Comparison of ENCODE assay signal across 15 cellular contexts in genomic region chr3:33848624-33849347, GRCh38. TPM values are rescaled to one million over a fixed set of nuclear protein-coding genes. Genes with fewer than 3 reads are reported as not detected.
DNase-seq lines count a peak whose midpoint lies in the region; ATAC-seq and TF ChIP-seq lines count a peak whose summit lies in the region.
"Had no signal": no experiment of that assay in that cellular context is flagged by ENCODE, and none has a peak within 500 bp of the region (broad histone marks: within the 10 kb centered on the region; RNA-seq: fewer than 3 reads in every experiment).

No MANE protein-coding gene starts in this region.

- peak overlapping the region; percentile 18 for H3K27ac ChIP-seq in thymus (ENCODE audit: low read depth)
- H3K27ac ChIP-seq: heart left ventricle, prostate gland, VCaP had no signal

- H3K4me1 ChIP-seq in thymus (ENCODE audit: control insufficient read depth, insufficient read depth, low read length), result no peaks in the 10 kb centered on the region
- H3K4me1 ChIP-seq: prostate gland had no signal

- H3K36me3 Mint-ChIP-seq in WTC11 (peaks cover 17% of the 10 kb centered on the region), immature natural killer cell (peaks cover 8 to 28% (median 13%) of the 10 kb centered on the region in 3 donors)

- intact Hi-C loops in Right ventricle myocardium superior (cut with DNase I), result no loop called here
- intact Hi-C loops in Right ventricle myocardium inferior (cut with DNase I), result no loop called here

- POLR2A ChIA-PET in WTC11 (lab: Charles Lee) (no interaction called here), GM10248 (lab: Yijun Ruan, JAX) (no interaction called here)

- peak; percentile 34 for ATAC-seq in Right ventricle myocardium superior (ENCODE audit: poor library complexity)
- no peak for ATAC-seq in Right ventricle myocardium inferior
- ATAC-seq in WTC11, result peak; percentile 65
- ATAC-seq in GM21786 (IDR thresholded peaks at IDR 0.05; ENCODE audit: unreplicated experiment), result no peak
- ATAC-seq: heart left ventricle had no signal

- H3K4me3 ChIP-seq in thymus (ENCODE audit: low read length), result no peak overlapping the region
- H3K4me3 ChIP-seq: heart left ventricle, prostate gland had no signal

- peaks cover 12% of the 10 kb centered on the region for H3K36me3 ChIP-seq in thymus (ENCODE audit: control insufficient read depth, insufficient read depth)
- H3K36me3 ChIP-seq: prostate gland had no signal

- CTCF ChIA-PET in WTC11 (lab: Charles Lee) (interaction anchor here (0.9 kb wide), 1 partner anchor 412 kb away, joined by 3 read pairs; no protein-coding TSS in a partner anchor), GM10248 (lab: Yijun Ruan, JAX) (no interaction called here)

- TF ChIP-seq CTCF in WTC11 (IDR thresholded peaks at IDR 0.05), result no peak
- no peak for TF ChIP-seq CTCF in GM10248 (IDR thresholded peaks at IDR 0.05; ENCODE audit: control extremely low read depth, extremely low read depth, low read depth, missing control alignments)

- H3K9me3 ChIP-seq in thymus (ENCODE audit: control insufficient read depth), result no peaks in the 10 kb centered on the region
- H3K9me3 ChIP-seq: heart left ventricle, prostate gland, SK-N-SH had no signal

- H3K4me3 Mint-ChIP-seq in WTC11 (no peak overlapping the region), immature natural killer cell (peak overlapping the region; percentile 4 to 36 (median 19))

- H3K9me3 Mint-ChIP-seq in WTC11 (no peaks in the 10 kb centered on the region), immature natural killer cell (peaks cover 0 to 1% (median 0%) of the 10 kb centered on the region in 6 donors)

- H3K27me3 ChIP-seq in thymus (ENCODE audit: control insufficient read depth, insufficient read depth), result no peaks in the 10 kb centered on the region
- H3K27me3 ChIP-seq: heart left ventricle had no signal

- H3K4me1 Mint-ChIP-seq in WTC11 (peaks cover 37% of the 10 kb centered on the region), immature natural killer cell (peaks cover 30 to 56% of the 10 kb centered on the region in 2 donors)

- H3K27me3 Mint-ChIP-seq in WTC11 (ENCODE audit: low read depth) (no peaks in the 10 kb centered on the region), immature natural killer cell (ENCODE audit: low read depth in 3 of 3) (no peaks in the 10 kb centered on the region)

- peak overlapping the region; percentile 2; the same call in 1 of the 2 replicates for H3K27ac Mint-ChIP-seq in WTC11
- H3K27ac Mint-ChIP-seq in immature natural killer cell, result peak overlapping the region; percentile 56 to 89 (median 84)

- WGBS in thymus, result 65% methylated on average over 10 of the region's 10 CpGs

- no peak for DNase-seq in Right ventricle myocardium superior
- no peak for DNase-seq in Right ventricle myocardium inferior (ENCODE audit: missing footprints)
- no peak for DNase-seq in WTC11 (ENCODE audit: low spot score)
- DNase-seq in immature natural killer cell, result peak; percentile 3 to 27 (median 8)
- DNase-seq in GM10248 (ENCODE audit: extremely low spot score), result no peak
- no peak for DNase-seq in EL
- DNase-seq: AML-193, heart left ventricle, Karpas-422, OCI-M1, SK-N-SH had no signal

TF ChIP-seq in WTC11, 78 proteins besides CTCF, POLR2A, EP300 and RAD21 (continues in another document):
- TF ChIP-seq ZNF138 (CRISPR knock-in tag; conservative IDR thresholded peaks at IDR 0.05) (no peak), GTF2I (CRISPR knock-in tag; conservative IDR thresholded peaks at IDR 0.05) (no peak), SMAD4 (CRISPR knock-in tag; IDR thresholded peaks at IDR 0.05) (no peak), ZNF512 (CRISPR knock-in tag; IDR thresholded peaks at IDR 0.05; ENCODE audit: borderline replicate concordance) (no peak), HMGXB4 (CRISPR knock-in tag; IDR thresholded peaks at IDR 0.05) (no peak), ZNF232 (CRISPR knock-in tag; IDR thresholded peaks at IDR 0.05) (no peak), ZNF423 (CRISPR knock-in tag; IDR thresholded peaks at IDR 0.05) (no peak), E2F5 (CRISPR knock-in tag; IDR thresholded peaks at IDR 0.05) (no peak)
- TF ChIP-seq, protein P1, sequence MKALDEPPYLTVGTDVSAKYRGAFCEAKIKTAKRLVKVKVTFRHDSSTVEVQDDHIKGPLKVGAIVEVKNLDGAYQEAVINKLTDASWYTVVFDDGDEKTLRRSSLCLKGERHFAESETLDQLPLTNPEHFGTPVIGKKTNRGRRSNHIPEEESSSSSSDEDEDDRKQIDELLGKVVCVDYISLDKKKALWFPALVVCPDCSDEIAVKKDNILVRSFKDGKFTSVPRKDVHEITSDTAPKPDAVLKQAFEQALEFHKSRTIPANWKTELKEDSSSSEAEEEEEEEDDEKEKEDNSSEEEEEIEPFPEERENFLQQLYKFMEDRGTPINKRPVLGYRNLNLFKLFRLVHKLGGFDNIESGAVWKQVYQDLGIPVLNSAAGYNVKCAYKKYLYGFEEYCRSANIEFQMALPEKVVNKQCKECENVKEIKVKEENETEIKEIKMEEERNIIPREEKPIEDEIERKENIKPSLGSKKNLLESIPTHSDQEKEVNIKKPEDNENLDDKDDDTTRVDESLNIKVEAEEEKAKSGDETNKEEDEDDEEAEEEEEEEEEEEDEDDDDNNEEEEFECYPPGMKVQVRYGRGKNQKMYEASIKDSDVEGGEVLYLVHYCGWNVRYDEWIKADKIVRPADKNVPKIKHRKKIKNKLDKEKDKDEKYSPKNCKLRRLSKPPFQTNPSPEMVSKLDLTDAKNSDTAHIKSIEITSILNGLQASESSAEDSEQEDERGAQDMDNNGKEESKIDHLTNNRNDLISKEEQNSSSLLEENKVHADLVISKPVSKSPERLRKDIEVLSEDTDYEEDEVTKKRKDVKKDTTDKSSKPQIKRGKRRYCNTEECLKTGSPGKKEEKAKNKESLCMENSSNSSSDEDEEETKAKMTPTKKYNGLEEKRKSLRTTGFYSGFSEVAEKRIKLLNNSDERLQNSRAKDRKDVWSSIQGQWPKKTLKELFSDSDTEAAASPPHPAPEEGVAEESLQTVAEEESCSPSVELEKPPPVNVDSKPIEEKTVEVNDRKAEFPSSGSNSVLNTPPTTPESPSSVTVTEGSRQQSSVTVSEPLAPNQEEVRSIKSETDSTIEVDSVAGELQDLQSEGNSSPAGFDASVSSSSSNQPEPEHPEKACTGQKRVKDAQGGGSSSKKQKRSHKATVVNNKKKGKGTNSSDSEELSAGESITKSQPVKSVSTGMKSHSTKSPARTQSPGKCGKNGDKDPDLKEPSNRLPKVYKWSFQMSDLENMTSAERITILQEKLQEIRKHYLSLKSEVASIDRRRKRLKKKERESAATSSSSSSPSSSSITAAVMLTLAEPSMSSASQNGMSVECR (CRISPR knock-in tag; IDR thresholded peaks at IDR 0.05; ENCODE audit: borderline replicate concordance), result no peak
- TF ChIP-seq, protein P2, sequence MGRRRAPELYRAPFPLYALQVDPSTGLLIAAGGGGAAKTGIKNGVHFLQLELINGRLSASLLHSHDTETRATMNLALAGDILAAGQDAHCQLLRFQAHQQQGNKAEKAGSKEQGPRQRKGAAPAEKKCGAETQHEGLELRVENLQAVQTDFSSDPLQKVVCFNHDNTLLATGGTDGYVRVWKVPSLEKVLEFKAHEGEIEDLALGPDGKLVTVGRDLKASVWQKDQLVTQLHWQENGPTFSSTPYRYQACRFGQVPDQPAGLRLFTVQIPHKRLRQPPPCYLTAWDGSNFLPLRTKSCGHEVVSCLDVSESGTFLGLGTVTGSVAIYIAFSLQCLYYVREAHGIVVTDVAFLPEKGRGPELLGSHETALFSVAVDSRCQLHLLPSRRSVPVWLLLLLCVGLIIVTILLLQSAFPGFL (CRISPR knock-in tag; IDR thresholded peaks at IDR 0.05; ENCODE audit: borderline replicate concordance), result no peak

RNA-seq across cellular contexts. Expression of gene PDCD6IP, which starts 50.4 kb away (rescaled TPM):
- total RNA-seq in Right ventricle myocardium superior (131 TPM), Right ventricle myocardium inferior (128 TPM), WTC11 (2021) (142 to 173 TPM (median 145 TPM) in 3 replicates)
- polyA plus RNA-seq in immature natural killer cell (10 to 100 TPM; 52.8 to 99.8 (median 67.0) TPM), thymus (68.5 TPM)

Comparison
In these comparisons a context has a peak if more than half of its experiments do, and no peak if none do; other contexts are left out.
1. ATAC-seq: peak in Right ventricle myocardium superior (single experiment) and WTC11 (single experiment); none in Right ventricle myocardium inferior (single experiment) and GM21786 (single experiment).
2. DNase-seq: peak in immature natural killer cell (3 of 3); none in Right ventricle myocardium superior (single experiment), Right ventricle myocardium inferior (single experiment), WTC11 (single experiment), GM10248 (single experiment) and EL (single experiment).